ENCODE assay signal across 2 cellular contexts in genomic region chr3:49218471-49218989, GRCh38.
A peak's percentile ranks its signal among the peaks of the same experiment; 100 is the strongest.
TF ChIP-seq lines count a peak whose summit lies in the region.

No MANE protein-coding gene starts in this region.

TF ChIP-seq in GM12878, 131 proteins besides CTCF, POLR2A, EP300 and RAD21:
- peak; percentile 87; the same call in 1 of the 2 replicates for TF ChIP-seq BACH1 (IDR thresholded peaks at IDR 0.05; ENCODE audit: borderline replicate concordance)

TF ChIP-seq in liver, 16 proteins besides CTCF, POLR2A, EP300 and RAD21:
- TF ChIP-seq NR2F2 (IDR thresholded peaks at IDR 0.05) = peak; percentile 67
- TF ChIP-seq JUND (IDR thresholded peaks at IDR 0.05) = peak; percentile 35 to 68
